ENCODE assay signal across 17 cellular contexts in the genomic region with DNA sequence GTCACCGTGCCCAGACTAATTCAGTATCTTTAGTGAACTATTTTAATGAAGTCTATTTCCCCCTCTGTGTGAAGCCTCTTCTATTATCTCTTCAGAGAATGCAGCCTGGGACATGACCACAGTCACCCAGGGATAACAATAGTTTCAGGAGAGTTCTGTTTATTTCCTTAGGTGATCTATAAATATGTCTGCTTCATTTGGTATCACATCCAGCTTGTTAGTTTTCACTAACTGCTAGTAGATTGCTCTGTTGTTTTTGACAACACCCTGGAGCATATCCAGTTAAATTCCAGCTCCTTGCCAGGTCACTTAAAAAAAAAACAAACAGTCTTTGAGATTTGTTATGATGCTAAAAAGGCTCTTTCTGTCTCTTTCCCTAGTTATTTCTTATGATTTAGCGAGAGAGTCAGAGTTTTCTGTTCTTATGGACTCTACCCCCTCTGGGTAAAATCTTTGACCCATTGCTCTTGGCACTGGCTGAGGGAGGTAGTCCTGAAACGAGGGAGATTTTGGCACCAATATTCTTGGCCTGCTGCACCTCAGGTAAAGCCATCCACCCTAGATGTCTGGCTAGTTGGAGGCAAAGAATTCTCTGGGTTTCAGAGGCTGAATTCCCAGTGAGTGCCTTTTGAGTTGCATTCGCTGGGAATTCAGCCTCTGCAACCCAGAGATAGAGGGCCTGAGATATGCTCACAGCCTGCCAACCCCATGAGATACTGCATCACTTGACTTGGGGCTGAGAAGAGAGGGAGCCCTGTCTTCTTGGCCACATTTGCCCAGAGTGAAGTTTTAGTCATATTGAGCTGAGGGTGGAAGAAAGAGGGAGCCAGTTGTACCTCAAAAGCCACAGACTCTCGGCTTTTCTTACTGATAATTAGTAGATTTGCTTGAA.
DNase-seq lines count a peak whose midpoint lies in the region; ATAC-seq, FAIRE-seq and TF ChIP-seq lines count a peak whose summit lies in the region.
"Had no signal": no experiment of that assay in that cellular context is flagged by ENCODE, and none has a peak within 500 bp of the region (broad histone marks: within the 10 kb centered on the region; RNA-seq: fewer than 3 reads in every experiment).

No MANE protein-coding gene starts in this region.

- H3K4me2 ChIP-seq in K562 (ENCODE audit: insufficient read depth, low read length) = peak overlapping the region; percentile 20
- H3K4me2 ChIP-seq: KMS-11, PC-9 had no signal

- H3K27me3 ChIP-seq in K562 (ENCODE audit: control insufficient read depth in 2 of 2, insufficient read depth in 2 of 2, low read length in 2 of 2) (no peaks in the 10 kb centered on the region), tibial nerve (no peaks in the 10 kb centered on the region)
- H3K27me3 ChIP-seq: MG63 had no signal

- H3K4me3 ChIP-seq in K562 (no peak overlapping the region), mesodermal cell (ENCODE audit: extremely low read depth, insufficient read depth, low read length, poor library complexity, severe bottlenecking) (no peak overlapping the region), tibial nerve (no peak overlapping the region)
- H3K4me3 ChIP-seq: GM12878, MG63, PC-9 had no signal

- TF ChIP-seq POLR2A in K562 (conservative IDR thresholded peaks at IDR 0.05) (no peak), tibial nerve (IDR thresholded peaks at IDR 0.05) (no peak)

- H3K27ac ChIP-seq in K562 (ENCODE audit: extremely low read depth, low read depth, low read length) (peak overlapping the region; percentile 82), mesodermal cell (ENCODE audit: low read depth, low read length, severe bottlenecking) (peak overlapping the region; percentile 30), tibial nerve (peak overlapping the region in 1 of 4 donors; percentile 6)
- H3K27ac ChIP-seq: KMS-11, PC-9 had no signal

- TF ChIP-seq CTCF in K562 (IDR thresholded peaks at IDR 0.05 in 2 of 3, conservative IDR thresholded peaks at IDR 0.05 in 1 of 3; ENCODE audit: insufficient read depth in 2 of 3, low read depth in 1 of 3, low read length in 3 of 3) (no peak), tibial nerve (IDR thresholded peaks at IDR 0.05) (no peak)

- no peak for FAIRE-seq in K562 (lab: Jason Lieb, UNC)
- FAIRE-seq: GM12878, GM18507, HTR-8/SVneo had no signal

- no TSS peak for BruUV-seq in K562 (replicated peaks; lab: Mats Ljungman, UMichigan)

- 1% methylated on average over 5 of the region's 5 CpGs for WGBS in K562 (ENCODE audit: insufficient coverage, low coverage, missing lambda C conversion rate)
- 83 to 90% methylated on average over 1 to 3 of the region's 5 CpGs for WGBS in mesodermal cell (ENCODE audit: insufficient coverage in 2 of 2), 2 experiments
- 57 to 68% methylated on average over 5 of the region's 5 CpGs for WGBS in tibial nerve, 2 donors

- ATAC-seq in K562 = peak; percentile 72
- ATAC-seq in Right ventricle myocardium superior (ENCODE audit: poor library complexity) = peak; percentile 90
- ATAC-seq: GM12878 had no signal

- CTCF ChIA-PET in K562 (lab: Yijun Ruan, JAX; ENCODE audit: low intra/inter-chr PET ratio) = no interaction called here

- peak; percentile 29 for DNase-seq in M059J (ENCODE audit: low read depth)
- peak in 2 of 4 experiments; percentile 19 to 67 for DNase-seq in K562 (ENCODE audit: extremely low read depth in 1 of 4, low spot score in 3 of 4)
- DNase-seq in Right ventricle myocardium superior = no peak
- DNase-seq in NCI-H2029 treated with DMSO at 0.1 percent for 48 hours (lab: John Stamatoyannopoulos, UW) = no peak
- DNase-seq in cortex of kidney (lab: John Stamatoyannopoulos, UW) = no peak
- no peak for DNase-seq in tibial nerve (ENCODE audit: low spot score in 2 of 2)
- DNase-seq: AML-193, MG63, NCI-H1092 treated with DMSO at 0.1 percent for 48 hours, NCI-H1694, NCI-H345, PC-9 had no signal

- in situ Hi-C loops in K562 (cut with MboI) = no loop called here

- H2AFZ ChIP-seq in K562 (ENCODE audit: low read depth, low read length) = peak overlapping the region; percentile 68
- H2AFZ ChIP-seq: PC-9 had no signal

- no peak for TF ChIP-seq RAD21 in K562 (CRISPR knock-in tag; conservative IDR thresholded peaks at IDR 0.05 in 1 of 2, IDR thresholded peaks at IDR 0.05 in 1 of 2)

- peak overlapping the region in 1 of 2 experiments; percentile 51; a peak in 3 of 4 replicates for H3K9ac ChIP-seq in K562 (ENCODE audit: insufficient read depth in 1 of 2, low read depth in 2 of 2, low read length in 2 of 2)
- H3K9ac ChIP-seq: KMS-11 had no signal

- peaks cover 11% of the 10 kb centered on the region for H3K9me3 ChIP-seq in K562 (replicated peaks; ENCODE audit: control insufficient read depth, insufficient read depth, low read depth, low read length)
- peaks cover 3% of the 10 kb centered on the region for H3K9me3 ChIP-seq in mesodermal cell (ENCODE audit: control insufficient read depth, low read length)
- peaks cover 0 to 20% (median 2%) of the 10 kb centered on the region in 4 donors for H3K9me3 ChIP-seq in tibial nerve
- H3K9me3 ChIP-seq: MG63 had no signal

- POLR2A ChIA-PET in K562 (lab: Yijun Ruan, JAX) = interaction anchor here (0.5 kb wide), 1 partner anchor 120 kb away, joined by 3 read pairs; no protein-coding TSS in a partner anchor

- H3K4me1 ChIP-seq in K562 (replicated peaks in 1 of 2; ENCODE audit: control insufficient read depth in 2 of 2, insufficient read depth in 2 of 2, low read length in 2 of 2) = peaks cover 0 to 28% of the 10 kb centered on the region in 2 experiments; a peak in 3 of 5 replicates
- H3K4me1 ChIP-seq in mesodermal cell (ENCODE audit: control insufficient read depth, insufficient read depth, low read length, poor library complexity, severe bottlenecking) = no peaks in the 10 kb centered on the region
- H3K4me1 ChIP-seq in tibial nerve = peaks cover 0 to 9% (median 0%) of the 10 kb centered on the region in 4 donors

- intact Hi-C loops in K562 (cut with micrococcal nuclease) (loop anchor here (10.0 kb wide), 1 partner anchor 154 kb away; a partner anchor contains a TSS), Right ventricle myocardium superior (cut with DNase I) (no loop called here)

- H3K36me3 ChIP-seq in K562 (ENCODE audit: control insufficient read depth, insufficient read depth, low read length) (peaks cover 3% of the 10 kb centered on the region; the same call in 2 of the 3 replicates), mesodermal cell (ENCODE audit: control insufficient read depth, insufficient read depth, low read length) (peaks cover under 1% of the 10 kb centered on the region), tibial nerve (peaks cover 0 to 70% (median 0%) of the 10 kb centered on the region in 3 donors)
- H3K36me3 ChIP-seq: MG63 had no signal

- H4K20me1 ChIP-seq in K562 (replicated peaks; ENCODE audit: control insufficient read depth, insufficient read depth, low read length) = no peaks in the 10 kb centered on the region

- TF ChIP-seq EP300 in K562 (IDR thresholded peaks at IDR 0.05; ENCODE audit: low read length) (peak; percentile 31; the same call in 1 of the 2 replicates), tibial nerve (IDR thresholded peaks at IDR 0.05) (no peak)

- no peaks in the 10 kb centered on the region for H3K79me2 ChIP-seq in K562 (ENCODE audit: control insufficient read depth, insufficient read depth, low read length)

- no peaks in the 10 kb centered on the region for H3K9me1 ChIP-seq in K562 (ENCODE audit: control insufficient read depth, insufficient read depth, low read length)

TF ChIP-seq in K562, 482 proteins besides CTCF, POLR2A, EP300 and RAD21 (continues in another document):
- TF ChIP-seq CHCHD3 (CRISPR knock-in tag; IDR thresholded peaks at IDR 0.05) (no peak), GTF2E2 (tag; IDR thresholded peaks at IDR 0.05) (no peak), ETS2 (tag; IDR thresholded peaks at IDR 0.05; ENCODE audit: borderline replicate concordance, poor library complexity, severe bottlenecking) (no peak), C11orf30 (IDR thresholded peaks at IDR 0.05; ENCODE audit: low read depth) (no peak), SIN3A (IDR thresholded peaks at IDR 0.05; ENCODE audit: borderline replicate concordance in 2 of 2, control insufficient read depth in 1 of 2, low read depth in 2 of 2, low read length in 2 of 2) (no peak), ILK (tag; IDR thresholded peaks at IDR 0.05; ENCODE audit: borderline replicate concordance, low read depth) (no peak), STAT5B (CRISPR knock-in tag; IDR thresholded peaks at IDR 0.05) (no peak)
- TF ChIP-seq, protein P1, sequence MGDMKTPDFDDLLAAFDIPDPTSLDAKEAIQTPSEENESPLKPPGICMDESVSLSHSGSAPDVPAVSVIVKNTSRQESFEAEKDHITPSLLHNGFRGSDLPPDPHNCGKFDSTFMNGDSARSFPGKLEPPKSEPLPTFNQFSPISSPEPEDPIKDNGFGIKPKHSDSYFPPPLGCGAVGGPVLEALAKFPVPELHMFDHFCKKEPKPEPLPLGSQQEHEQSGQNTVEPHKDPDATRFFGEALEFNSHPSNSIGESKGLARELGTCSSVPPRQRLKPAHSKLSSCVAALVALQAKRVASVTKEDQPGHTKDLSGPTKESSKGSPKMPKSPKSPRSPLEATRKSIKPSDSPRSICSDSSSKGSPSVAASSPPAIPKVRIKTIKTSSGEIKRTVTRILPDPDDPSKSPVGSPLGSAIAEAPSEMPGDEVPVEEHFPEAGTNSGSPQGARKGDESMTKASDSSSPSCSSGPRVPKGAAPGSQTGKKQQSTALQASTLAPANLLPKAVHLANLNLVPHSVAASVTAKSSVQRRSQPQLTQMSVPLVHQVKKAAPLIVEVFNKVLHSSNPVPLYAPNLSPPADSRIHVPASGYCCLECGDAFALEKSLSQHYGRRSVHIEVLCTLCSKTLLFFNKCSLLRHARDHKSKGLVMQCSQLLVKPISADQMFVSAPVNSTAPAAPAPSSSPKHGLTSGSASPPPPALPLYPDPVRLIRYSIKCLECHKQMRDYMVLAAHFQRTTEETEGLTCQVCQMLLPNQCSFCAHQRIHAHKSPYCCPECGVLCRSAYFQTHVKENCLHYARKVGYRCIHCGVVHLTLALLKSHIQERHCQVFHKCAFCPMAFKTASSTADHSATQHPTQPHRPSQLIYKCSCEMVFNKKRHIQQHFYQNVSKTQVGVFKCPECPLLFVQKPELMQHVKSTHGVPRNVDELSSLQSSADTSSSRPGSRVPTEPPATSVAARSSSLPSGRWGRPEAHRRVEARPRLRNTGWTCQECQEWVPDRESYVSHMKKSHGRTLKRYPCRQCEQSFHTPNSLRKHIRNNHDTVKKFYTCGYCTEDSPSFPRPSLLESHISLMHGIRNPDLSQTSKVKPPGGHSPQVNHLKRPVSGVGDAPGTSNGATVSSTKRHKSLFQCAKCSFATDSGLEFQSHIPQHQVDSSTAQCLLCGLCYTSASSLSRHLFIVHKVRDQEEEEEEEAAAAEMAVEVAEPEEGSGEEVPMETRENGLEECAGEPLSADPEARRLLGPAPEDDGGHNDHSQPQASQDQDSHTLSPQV (IDR thresholded peaks at IDR 0.05) = 0 out of 2 replicates have a peak, but pooled peaks have one; percentile 58
